Comparison of ENCODE assay signal across 18 cellular contexts in the genomic region with DNA sequence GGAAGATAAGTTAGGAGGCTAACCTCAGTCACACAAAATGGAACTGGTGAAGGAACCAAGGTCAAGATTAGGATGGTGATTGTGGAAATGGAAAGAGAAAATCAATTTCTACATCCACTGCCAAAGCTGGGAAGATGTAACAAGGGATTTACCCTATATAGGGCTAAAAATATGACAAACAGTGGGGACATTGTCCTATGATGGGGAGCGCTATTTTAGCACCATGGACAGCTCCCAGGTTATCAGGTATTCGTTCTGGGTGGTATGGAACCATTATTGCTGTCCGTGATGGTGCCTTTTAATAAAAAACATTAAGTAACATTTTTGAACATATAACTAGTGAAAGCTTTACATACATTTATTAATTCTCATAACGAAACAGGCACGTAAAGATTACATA.
DNase-seq lines count a peak whose midpoint lies in the region; ATAC-seq, FAIRE-seq and TF ChIP-seq lines count a peak whose summit lies in the region.
"Had no signal": no experiment of that assay in that cellular context is flagged by ENCODE, and none has a peak within 500 bp of the region (broad histone marks: within the 10 kb centered on the region; RNA-seq: fewer than 3 reads in every experiment).

No MANE protein-coding gene starts in this region.

- ATAC-seq in activated CD8-positive, alpha-beta T cell treated with anti-CD3 and anti-CD28 coated beads for 36 hours: no peak
- ATAC-seq: esophagus mucosa; left lobe of liver; naive thymus-derived CD8-positive, alpha-beta T cell had no signal

- intact Hi-C loops in activated CD8-positive, alpha-beta T cell treated with anti-CD3 and anti-CD28 coated beads for 36 hours (cut with micrococcal nuclease): no loop called here

- POLR2A ChIA-PET in activated CD8-positive, alpha-beta T cell treated with anti-CD3 and anti-CD28 coated beads for 36 hours (lab: Charles Lee): no interaction called here
- POLR2A ChIA-PET in HEK293T (lab: Yijun Ruan, JAX): no interaction called here

- H3K36me3 Mint-ChIP-seq in activated CD8-positive, alpha-beta T cell treated with anti-CD3 and anti-CD28 coated beads for 36 hours (ENCODE audit: low read depth): no peaks in the 10 kb centered on the region

- CTCF ChIA-PET in activated CD8-positive, alpha-beta T cell treated with anti-CD3 and anti-CD28 coated beads for 36 hours (lab: Charles Lee): no interaction called here
- CTCF ChIA-PET in HEK293T (lab: Yijun Ruan, JAX): no interaction called here

- no peak for DNase-seq in GM18507 (ENCODE audit: extremely low spot score, insufficient read length, low read depth)
- peak; percentile 48 for DNase-seq in activated CD8-positive, alpha-beta T cell treated with anti-CD3 and anti-CD28 coated beads for 36 hours
- peak; percentile 49 for DNase-seq in iPS-NIHi7 (ENCODE audit: extremely low spot score)
- no peak for DNase-seq in GM13977 (ENCODE audit: low spot score)
- DNase-seq in NCI-H1694 treated with DMSO at 0.1 percent for 48 hours (lab: John Stamatoyannopoulos, UW): no peak
- DNase-seq in HEK293T (ENCODE audit: extremely low spot score): no peak
- DNase-seq: activated B cell treated with CpG ODN at 0.5 μM for 24 hours; activated T-cell treated with anti-CD3 and anti-CD28 coated beads, Interleukin-2, amount 50 U/mL, for 24 hours; colonic mucosa; NCI-H1436 treated with DMSO at 0.1 percent for 48 hours; NCI-H446; stimulated activated CD4-positive, alpha-beta T cell treated with anti-CD3 and anti-CD28 coated beads, Interleukin-2, amount 100 ng/mL, for 24 hours; stimulated activated CD8-positive, alpha-beta memory T cell treated with anti-CD3 and anti-CD28 coated beads, Interleukin-4, amount 100 ng/mL, for 48 hours; tibial artery had no signal

- no peak overlapping the region for H3K4me3 Mint-ChIP-seq in activated CD8-positive, alpha-beta T cell treated with anti-CD3 and anti-CD28 coated beads for 36 hours
- H3K4me3 Mint-ChIP-seq: activated B cell treated with CpG ODN at 0.5 μM for 24 hours; activated T-cell treated with anti-CD3 and anti-CD28 coated beads, Interleukin-2, amount 50 U/mL, for 24 hours; naive thymus-derived CD8-positive, alpha-beta T cell had no signal

- no peaks in the 10 kb centered on the region for H3K9me3 Mint-ChIP-seq in activated CD8-positive, alpha-beta T cell treated with anti-CD3 and anti-CD28 coated beads for 36 hours
- H3K9me3 Mint-ChIP-seq: activated T-cell treated with anti-CD3 and anti-CD28 coated beads, Interleukin-2, amount 50 U/mL, for 24 hours had no signal

- peaks cover 8% of the 10 kb centered on the region for H3K4me1 Mint-ChIP-seq in activated CD8-positive, alpha-beta T cell treated with anti-CD3 and anti-CD28 coated beads for 36 hours (ENCODE audit: low read depth)

- H3K27me3 Mint-ChIP-seq in activated CD8-positive, alpha-beta T cell treated with anti-CD3 and anti-CD28 coated beads for 36 hours: peaks cover 28% of the 10 kb centered on the region

- TF ChIP-seq EP300 in Ishikawa (IDR thresholded peaks at IDR 0.05; ENCODE audit: borderline replicate concordance): no peak

- TF ChIP-seq RAD21 in Ishikawa (IDR thresholded peaks at IDR 0.05; ENCODE audit: low read depth): no peak

- no peak overlapping the region for H3K27ac Mint-ChIP-seq in activated CD8-positive, alpha-beta T cell treated with anti-CD3 and anti-CD28 coated beads for 36 hours
- H3K27ac Mint-ChIP-seq: activated B cell treated with CpG ODN at 0.5 μM for 24 hours; activated T-cell treated with anti-CD3 and anti-CD28 coated beads, Interleukin-2, amount 50 U/mL, for 24 hours; naive thymus-derived CD8-positive, alpha-beta T cell had no signal

- peak; percentile 5 for FAIRE-seq in GM18507 (lab: Jason Lieb, UNC)

- TF ChIP-seq CTCF in activated CD8-positive, alpha-beta T cell treated with anti-CD3 and anti-CD28 coated beads for 36 hours (IDR thresholded peaks at IDR 0.05): no peak
- no peak for TF ChIP-seq CTCF in GM13977 (IDR thresholded peaks at IDR 0.05; ENCODE audit: extremely low read depth, insufficient read depth, missing control alignments)

- in situ Hi-C loops in GM13977 (cut with MboI; ENCODE audit: low pct_unique_long_range_greater_than_20kb, low sequenced_read_pairs, unreplicated experiment): loop anchor here (25.0 kb wide), 1 partner anchor 317 kb away; no protein-coding TSS in a partner anchor

TF ChIP-seq in Ishikawa, 13 proteins besides CTCF, POLR2A, EP300 and RAD21:
- TF ChIP-seq, protein P1, sequence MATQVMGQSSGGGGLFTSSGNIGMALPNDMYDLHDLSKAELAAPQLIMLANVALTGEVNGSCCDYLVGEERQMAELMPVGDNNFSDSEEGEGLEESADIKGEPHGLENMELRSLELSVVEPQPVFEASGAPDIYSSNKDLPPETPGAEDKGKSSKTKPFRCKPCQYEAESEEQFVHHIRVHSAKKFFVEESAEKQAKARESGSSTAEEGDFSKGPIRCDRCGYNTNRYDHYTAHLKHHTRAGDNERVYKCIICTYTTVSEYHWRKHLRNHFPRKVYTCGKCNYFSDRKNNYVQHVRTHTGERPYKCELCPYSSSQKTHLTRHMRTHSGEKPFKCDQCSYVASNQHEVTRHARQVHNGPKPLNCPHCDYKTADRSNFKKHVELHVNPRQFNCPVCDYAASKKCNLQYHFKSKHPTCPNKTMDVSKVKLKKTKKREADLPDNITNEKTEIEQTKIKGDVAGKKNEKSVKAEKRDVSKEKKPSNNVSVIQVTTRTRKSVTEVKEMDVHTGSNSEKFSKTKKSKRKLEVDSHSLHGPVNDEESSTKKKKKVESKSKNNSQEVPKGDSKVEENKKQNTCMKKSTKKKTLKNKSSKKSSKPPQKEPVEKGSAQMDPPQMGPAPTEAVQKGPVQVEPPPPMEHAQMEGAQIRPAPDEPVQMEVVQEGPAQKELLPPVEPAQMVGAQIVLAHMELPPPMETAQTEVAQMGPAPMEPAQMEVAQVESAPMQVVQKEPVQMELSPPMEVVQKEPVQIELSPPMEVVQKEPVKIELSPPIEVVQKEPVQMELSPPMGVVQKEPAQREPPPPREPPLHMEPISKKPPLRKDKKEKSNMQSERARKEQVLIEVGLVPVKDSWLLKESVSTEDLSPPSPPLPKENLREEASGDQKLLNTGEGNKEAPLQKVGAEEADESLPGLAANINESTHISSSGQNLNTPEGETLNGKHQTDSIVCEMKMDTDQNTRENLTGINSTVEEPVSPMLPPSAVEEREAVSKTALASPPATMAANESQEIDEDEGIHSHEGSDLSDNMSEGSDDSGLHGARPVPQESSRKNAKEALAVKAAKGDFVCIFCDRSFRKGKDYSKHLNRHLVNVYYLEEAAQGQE (IDR thresholded peaks at IDR 0.05; ENCODE audit: low read depth): peak; percentile 95
- no peak for TF ChIP-seq ZBTB7A (IDR thresholded peaks at IDR 0.05; ENCODE audit: low read depth)
- TF ChIP-seq, protein P2, sequence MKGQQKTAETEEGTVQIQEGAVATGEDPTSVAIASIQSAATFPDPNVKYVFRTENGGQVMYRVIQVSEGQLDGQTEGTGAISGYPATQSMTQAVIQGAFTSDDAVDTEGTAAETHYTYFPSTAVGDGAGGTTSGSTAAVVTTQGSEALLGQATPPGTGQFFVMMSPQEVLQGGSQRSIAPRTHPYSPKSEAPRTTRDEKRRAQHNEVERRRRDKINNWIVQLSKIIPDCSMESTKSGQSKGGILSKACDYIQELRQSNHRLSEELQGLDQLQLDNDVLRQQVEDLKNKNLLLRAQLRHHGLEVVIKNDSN (IDR thresholded peaks at IDR 0.05): no peak
TF ChIP-seq in Ishikawa: peak in this region for 1.

TF ChIP-seq in HEK293T, 16 proteins besides CTCF, POLR2A, EP300 and RAD21:
- TF ChIP-seq SP1 (IDR thresholded peaks at IDR 0.05) (no peak), L3MBTL2 (conservative IDR thresholded peaks at IDR 0.05) (no peak), TARDBP (IDR thresholded peaks at IDR 0.05) (no peak), FOXA1 (IDR thresholded peaks at IDR 0.05) (no peak), SUZ12 (IDR thresholded peaks at IDR 0.05) (no peak), HDGF (IDR thresholded peaks at IDR 0.05; ENCODE audit: borderline replicate concordance) (no peak)

Comparison
In these comparisons a context has a peak if more than half of its experiments do, and no peak if none do; other contexts are left out.
1. DNase-seq: peak in activated CD8-positive, alpha-beta T cell treated with anti-CD3 and anti-CD28 coated beads for 36 hours (single experiment) and iPS-NIHi7 (single experiment); none in GM18507 (single experiment), GM13977 (single experiment), NCI-H1694 treated with DMSO at 0.1 percent for 48 hours (single experiment) and HEK293T (single experiment).